ENCODE assay signal across 13 cellular contexts in the genomic region with DNA sequence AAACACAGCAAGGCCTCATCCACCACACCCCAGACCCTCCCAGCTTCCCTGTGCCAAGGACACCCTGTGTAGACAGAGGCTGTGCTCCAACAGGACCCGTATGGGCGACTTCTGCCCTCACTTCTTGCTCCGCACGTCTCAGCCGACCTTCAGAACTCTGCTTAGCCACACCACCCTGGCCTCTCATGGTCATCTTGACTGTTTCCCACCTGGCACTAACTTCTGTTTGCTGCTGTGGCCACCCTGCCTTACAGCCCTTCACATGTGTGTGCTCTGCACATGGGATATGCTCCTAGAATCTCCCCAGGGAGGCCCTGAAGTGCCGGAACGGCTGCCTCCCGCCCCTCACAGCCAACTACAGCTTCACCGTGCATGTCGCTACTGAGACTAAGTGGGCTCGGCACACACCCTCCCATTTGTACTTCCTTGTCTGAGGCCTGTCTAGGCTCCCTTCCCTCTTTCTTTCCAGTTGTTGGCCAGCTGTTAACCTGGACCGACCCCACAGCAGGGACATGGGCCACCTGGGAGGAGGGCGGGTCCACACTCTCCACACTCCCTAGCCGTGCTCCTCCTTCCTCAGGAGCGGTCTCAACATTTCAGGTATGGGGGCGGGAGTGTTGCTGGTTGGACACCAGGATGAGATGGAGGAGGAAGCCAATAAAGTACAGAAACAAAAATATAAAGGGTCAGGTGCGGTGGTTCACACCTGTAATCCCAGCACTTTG.
DNase-seq lines count a peak whose midpoint lies in the region; ATAC-seq, FAIRE-seq and TF ChIP-seq lines count a peak whose summit lies in the region.
"Had no signal": no experiment of that assay in that cellular context is flagged by ENCODE, and none has a peak within 500 bp of the region (broad histone marks: within the 10 kb centered on the region; RNA-seq: fewer than 3 reads in every experiment).

No MANE protein-coding gene starts in this region.

- WGBS in trophoblast cell (ENCODE audit: extremely low coverage, insufficient coverage, insufficient read length) = no CpG with 5 or more reads among the region's 17 CpGs

- no peaks in the 10 kb centered on the region for H3K9me2 ChIP-seq in GM23338 (ENCODE audit: insufficient read depth)

- H3K27me3 ChIP-seq in CD4-positive, alpha-beta memory T cell (ENCODE audit: insufficient read depth, low read length) = no peaks in the 10 kb centered on the region
- H3K27me3 ChIP-seq in GM23338 (ENCODE audit: insufficient read depth) (no peaks in the 10 kb centered on the region), trophoblast cell (ENCODE audit: insufficient read depth, low read length) (no peaks in the 10 kb centered on the region)
- H3K27me3 ChIP-seq: suprapubic skin had no signal

- H3K27me3 Mint-ChIP-seq in CD4-positive, alpha-beta memory T cell = no peaks in the 10 kb centered on the region
- H3K27me3 Mint-ChIP-seq in GM23338 (ENCODE audit: insufficient read depth, low read depth, poor library complexity) = peaks cover 10% of the 10 kb centered on the region

- H2BK120ac ChIP-seq in trophoblast cell (ENCODE audit: insufficient read depth, low read length, poor library complexity) = no peak overlapping the region

- H4K91ac ChIP-seq in trophoblast cell (ENCODE audit: low read depth, low read length) = no peak overlapping the region

- peaks cover 0 to 23% (median 7%) of the 10 kb centered on the region in 4 donors for H3K4me1 Mint-ChIP-seq in CD4-positive, alpha-beta memory T cell
- H3K4me1 Mint-ChIP-seq in GM23338 = peaks cover 7% of the 10 kb centered on the region

- H3K9me3 ChIP-seq in CD4-positive, alpha-beta memory T cell (ENCODE audit: control insufficient read depth in 1 of 2, low read length in 2 of 2) = no peaks in the 10 kb centered on the region
- no peaks in the 10 kb centered on the region for H3K9me3 ChIP-seq in trophoblast cell (ENCODE audit: insufficient read depth, low read depth, low read length)
- H3K9me3 ChIP-seq: suprapubic skin had no signal

- H3K4me3 Mint-ChIP-seq in CD4-positive, alpha-beta memory T cell = no peak overlapping the region
- H3K4me3 Mint-ChIP-seq in GM23338 = no peak overlapping the region
- H3K4me3 Mint-ChIP-seq: T-helper 1 cell treated with Interleukin-12 subunit alpha and Interleukin-12 subunit beta and Interleukin-4 antibody, amounts not matched to agents 30 μg/mL and 1 μg/mL, for 36 hours had no signal

- H2BK12ac ChIP-seq in trophoblast cell (ENCODE audit: low read length) = no peak overlapping the region

- H3K4me2 ChIP-seq in GM23338 = no peak overlapping the region
- no peak overlapping the region for H3K4me2 ChIP-seq in trophoblast cell (ENCODE audit: low read length)

- H4K20me1 ChIP-seq in GM23338 (replicated peaks; ENCODE audit: insufficient read depth) = peaks cover 11% of the 10 kb centered on the region; the same call in 1 of the 2 replicates

- no peak for TF ChIP-seq CTCF in GM23338 (conservative IDR thresholded peaks at IDR 0.05; ENCODE audit: low read depth in 2 of 2)

- H2AK5ac ChIP-seq in trophoblast cell (ENCODE audit: low read length) = no peak overlapping the region

- peak overlapping the region; percentile 12 for H3K4ac ChIP-seq in trophoblast cell (ENCODE audit: low read depth, low read length)

- no peak overlapping the region for H4K12ac ChIP-seq in trophoblast cell (ENCODE audit: low read depth, low read length)

- DNase-seq in CD4-positive, alpha-beta memory T cell = no peak
- DNase-seq in GM23338 (ENCODE audit: low spot score) = no peak
- no peak for DNase-seq in caudate nucleus (lab: John Stamatoyannopoulos, UW)
- no peak for DNase-seq in trophoblast cell
- DNase-seq in LoVo (ENCODE audit: low spot score) = no peak
- no peak for DNase-seq in NCI-H2227 treated with DMSO at 0.1 percent for 48 hours (lab: John Stamatoyannopoulos, UW)
- DNase-seq in HTR-8/SVneo (ENCODE audit: insufficient read length, low spot score) = no peak
- DNase-seq in stimulated activated CD4-positive, alpha-beta T cell treated with anti-CD3 and anti-CD28 coated beads, Interleukin-12 subunit alpha, Interleukin-12 subunit beta, amount 100 ng/mL, for 4 hours = no peak
- DNase-seq: KBM-7, NCI-H2081, retina had no signal

- no peak overlapping the region for H3K18ac ChIP-seq in trophoblast cell (ENCODE audit: low read length)

- H2AFZ ChIP-seq in GM23338 (no peak overlapping the region), trophoblast cell (ENCODE audit: insufficient read depth, low read length, poor library complexity) (no peak overlapping the region)

- ATAC-seq in GM23338 = no peak

- H3K27ac ChIP-seq in CD4-positive, alpha-beta memory T cell (ENCODE audit: low read depth, low read length) = no peak overlapping the region
- H3K27ac ChIP-seq in GM23338 (ENCODE audit: low read depth) = no peak overlapping the region
- H3K27ac ChIP-seq in caudate nucleus (ENCODE audit: low read depth, low read length) = peak overlapping the region; percentile 39
- H3K27ac ChIP-seq in trophoblast cell (ENCODE audit: low read depth, low read length) = no peak overlapping the region
- H3K27ac ChIP-seq: suprapubic skin had no signal

- H3K79me2 ChIP-seq in GM23338 (replicated peaks; ENCODE audit: insufficient read depth) = peaks cover 15% of the 10 kb centered on the region
- H3K79me2 ChIP-seq in trophoblast cell (ENCODE audit: control insufficient read depth, insufficient read depth, low read length, poor library complexity) = no peaks in the 10 kb centered on the region

- H3F3A ChIP-seq in GM23338 (replicated peaks; ENCODE audit: low read depth) = no peaks in the 10 kb centered on the region

- CTCF ChIA-PET in CD4-positive, alpha-beta memory T cell (lab: Charles Lee; ENCODE audit: partially characterized antibody) = no interaction called here

- no peak overlapping the region for H4K8ac ChIP-seq in trophoblast cell (ENCODE audit: low read depth, low read length)

- H3K27ac Mint-ChIP-seq in CD4-positive, alpha-beta memory T cell = peak overlapping the region in 4 of 7 donors; percentile 15 to 68 (median 56)
- H3K27ac Mint-ChIP-seq in GM23338 = peak overlapping the region; percentile 53
- H3K27ac Mint-ChIP-seq: T-helper 1 cell treated with Interleukin-12 subunit alpha and Interleukin-12 subunit beta and Interleukin-4 antibody, amounts not matched to agents 30 μg/mL and 1 μg/mL, for 36 hours had no signal

- H3K9me3 Mint-ChIP-seq in CD4-positive, alpha-beta memory T cell = no peaks in the 10 kb centered on the region
- no peaks in the 10 kb centered on the region; the same call in 1 of the 3 replicates for H3K9me3 Mint-ChIP-seq in GM23338
- H3K9me3 Mint-ChIP-seq: T-helper 1 cell treated with Interleukin-12 subunit alpha and Interleukin-12 subunit beta and Interleukin-4 antibody, amounts not matched to agents 30 μg/mL and 1 μg/mL, for 36 hours had no signal

- peaks cover 9 to 20% of the 10 kb centered on the region in 2 donors for H3K36me3 Mint-ChIP-seq in CD4-positive, alpha-beta memory T cell
- peaks cover 47% of the 10 kb centered on the region for H3K36me3 Mint-ChIP-seq in GM23338 (ENCODE audit: low read depth)

- H3K23ac ChIP-seq in trophoblast cell (ENCODE audit: low read length) = no peak overlapping the region

- H2BK5ac ChIP-seq in trophoblast cell (ENCODE audit: low read depth, low read length, poor library complexity) = no peak overlapping the region

- H3K36me3 ChIP-seq in CD4-positive, alpha-beta memory T cell (ENCODE audit: insufficient read depth, low read length) = peaks cover 4% of the 10 kb centered on the region
- H3K36me3 ChIP-seq in GM23338 (ENCODE audit: insufficient read depth) (peaks cover 7% of the 10 kb centered on the region; the same call in 1 of the 2 replicates), trophoblast cell (ENCODE audit: control insufficient read depth in 1 of 2, insufficient read depth in 2 of 2, low read length in 2 of 2) (peaks cover 15 to 17% of the 10 kb centered on the region in 2 experiments)

- no peaks in the 10 kb centered on the region for H3K79me1 ChIP-seq in trophoblast cell (ENCODE audit: low read length)

- POLR2A ChIA-PET in CD4-positive, alpha-beta memory T cell (lab: Charles Lee; ENCODE audit: partially characterized antibody) = no interaction called here

- no peak overlapping the region for H3K4me3 ChIP-seq in CD4-positive, alpha-beta memory T cell (ENCODE audit: low read length in 2 of 2)
- H3K4me3 ChIP-seq in GM23338 (no peak overlapping the region), trophoblast cell (ENCODE audit: low read depth, low read length) (no peak overlapping the region)
- H3K4me3 ChIP-seq: suprapubic skin had no signal

- no peak overlapping the region for H3K14ac ChIP-seq in trophoblast cell (ENCODE audit: low read length)

- H3K4me1 ChIP-seq in CD4-positive, alpha-beta memory T cell (ENCODE audit: insufficient read depth, low read length) = no peaks in the 10 kb centered on the region
- H3K4me1 ChIP-seq in GM23338 (ENCODE audit: insufficient read depth) (no peaks in the 10 kb centered on the region), trophoblast cell (ENCODE audit: control insufficient read depth in 1 of 2, insufficient read depth in 2 of 2, low read length in 2 of 2) (peaks cover 8 to 20% of the 10 kb centered on the region in 2 experiments)

- H3K9ac ChIP-seq in trophoblast cell (ENCODE audit: low read length) = no peak overlapping the region

- intact Hi-C loops in CD4-positive, alpha-beta memory T cell (cut with micrococcal nuclease) = no loop called here

- no peak for FAIRE-seq in HTR-8/SVneo (lab: Jason Lieb, UNC)

TF ChIP-seq in GM23338, 12 proteins besides CTCF, POLR2A, EP300 and RAD21 (continues in another document):
- TF ChIP-seq CREB1 (CRISPR knock-in tag; IDR thresholded peaks at IDR 0.05; ENCODE audit: low read depth) (no peak), JUNB (IDR thresholded peaks at IDR 0.05; ENCODE audit: unreplicated experiment) (no peak)
